Comparison of ENCODE assay signal across 15 cellular contexts in the genomic region with DNA sequence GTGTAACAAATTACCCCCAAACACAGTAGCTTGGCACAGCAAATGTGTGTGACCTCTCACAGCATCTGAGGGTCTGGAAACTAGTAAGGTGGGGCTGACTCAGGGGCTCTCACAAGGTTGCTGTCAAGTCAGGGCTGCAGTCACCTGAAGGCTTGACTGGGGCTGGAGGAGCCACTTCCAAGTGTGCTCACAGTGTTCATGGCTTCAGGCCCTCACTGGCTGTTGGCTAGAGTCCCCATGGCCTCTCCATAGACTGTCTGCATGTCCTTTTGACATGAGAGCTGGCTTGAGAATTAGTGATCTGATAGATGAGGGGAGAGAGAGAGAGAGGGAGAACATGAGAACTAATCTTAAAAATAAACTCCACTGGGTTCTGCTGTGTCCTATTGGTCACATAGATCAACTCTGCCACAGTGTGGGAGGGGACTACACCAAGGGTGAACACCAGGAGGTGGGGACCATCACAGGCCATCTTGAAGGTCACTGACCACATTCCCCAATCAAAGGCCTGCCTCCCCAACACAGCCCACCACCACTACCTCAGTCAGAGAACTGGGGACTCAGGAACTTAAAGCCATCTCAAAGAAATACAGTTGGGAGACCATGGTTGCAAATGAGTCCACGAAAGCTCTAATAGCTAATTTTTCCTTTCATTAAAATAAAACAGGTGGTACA.
"Had no signal": no experiment of that assay in that cellular context is flagged by ENCODE, and none has a peak within 500 bp of the region (broad histone marks: within the 10 kb centered on the region; RNA-seq: fewer than 3 reads in every experiment).

No MANE protein-coding gene starts in this region.

- H3K4me1 Mint-ChIP-seq: neural crest cell had no signal

- ATAC-seq: gastrocnemius medialis had no signal

- H3K9me3 ChIP-seq: gastrocnemius medialis, right lobe of liver, stomach, transverse colon, uterus had no signal

- H3K4me3 ChIP-seq: gastrocnemius medialis, right lobe of liver, stomach, transverse colon, uterus had no signal

- H3K9me3 Mint-ChIP-seq: brain; neural crest cell; stimulated activated memory B cell treated with anti-CD40 and anti-IgM and Interleukin-4, amounts not matched to agents 10 μg/mL and 1 μg/mL and 100 μg/mL, for 72 hours had no signal

- H3K27ac Mint-ChIP-seq: brain had no signal

- H3K36me3 ChIP-seq: gastrocnemius medialis, right lobe of liver, stomach, transverse colon, uterus, WERI-Rb-1 had no signal

- H3K27me3 ChIP-seq: gastrocnemius medialis, right lobe of liver, stomach, transverse colon, uterus had no signal

- H3K27me3 Mint-ChIP-seq: brain; stimulated activated memory B cell treated with anti-CD40 and anti-IgM and Interleukin-4, amounts not matched to agents 10 μg/mL and 1 μg/mL and 100 μg/mL, for 72 hours had no signal

- H3K36me3 Mint-ChIP-seq: brain had no signal

- H3K27ac ChIP-seq: gastrocnemius medialis, right lobe of liver, uterus, WERI-Rb-1 had no signal

- DNase-seq: aorta, hypothalamus, islet precursor cell, left cardiac atrium, posterior cingulate gyrus, right lobe of liver, SW 1271, uterus, WERI-Rb-1 had no signal

- H3K4me3 Mint-ChIP-seq: brain, neural crest cell had no signal
